In the genomic region with DNA sequence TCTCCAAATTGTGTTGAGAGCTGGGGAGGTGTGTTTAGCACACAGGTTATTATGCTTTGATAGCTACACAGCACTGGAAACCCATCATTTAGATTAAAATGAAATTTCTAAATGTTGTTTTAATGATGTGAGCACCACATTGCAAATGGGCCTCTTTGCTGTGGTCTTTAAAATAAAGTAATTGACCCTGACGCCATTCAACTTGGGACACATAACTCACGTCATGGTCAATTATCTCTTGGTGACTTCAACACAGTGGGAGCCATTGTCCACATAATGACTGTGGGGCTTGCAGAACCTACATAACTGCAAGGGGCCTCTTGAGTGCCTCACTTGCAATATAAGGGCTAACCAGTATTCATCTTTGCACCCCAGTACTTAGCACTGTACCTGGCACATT, we compare ENCODE assay signal across 21 cellular contexts.
DNase-seq lines count a peak whose midpoint lies in the region; FAIRE-seq lines count a peak whose summit lies in the region.
"Had no signal": no experiment of that assay in that cellular context is flagged by ENCODE, and none has a peak within 500 bp of the region (broad histone marks: within the 10 kb centered on the region; RNA-seq: fewer than 3 reads in every experiment).

No MANE protein-coding gene starts in this region.

- no peak overlapping the region for H2AFZ ChIP-seq in GM23248

- H3K4me2 ChIP-seq in GM23248 (ENCODE audit: unreplicated experiment), result no peak overlapping the region
- H3K4me2 ChIP-seq: BLaER1, KMS-11 had no signal

- peak; percentile 41 to 72 for DNase-seq in NCI-H2081 (lab: John Stamatoyannopoulos, UW)
- no peak for DNase-seq in NCI-H2081 treated with DMSO at 0.1 percent for 48 hours (lab: John Stamatoyannopoulos, UW)
- peak; percentile 92 for DNase-seq in NCI-H69 (lab: John Stamatoyannopoulos, UW)
- DNase-seq in SK-MEL-5 (ENCODE audit: low read depth, low spot score), result peak; percentile 36
- no peak for DNase-seq in CD1c-positive myeloid dendritic cell (ENCODE audit: extremely low spot score)
- DNase-seq in RCC 7860 (ENCODE audit: low spot score), result no peak
- DNase-seq in GM23248, result no peak
- DNase-seq: CD4-positive, alpha-beta T cell; COR-L47; DMS53; H9; MM.1S; NCI-H1694; NCI-H446 treated with DMSO at 0.1 percent for 48 hours; NCI-H526; T-cell had no signal

- H4K20me1 ChIP-seq in GM23248 (ENCODE audit: insufficient read depth), result no peaks in the 10 kb centered on the region
- H4K20me1 ChIP-seq: BLaER1 had no signal

- H3K36me3 ChIP-seq in GM23248 (ENCODE audit: low read depth), result no peaks in the 10 kb centered on the region
- H3K36me3 ChIP-seq: BLaER1, SJSA1 had no signal

- no peak overlapping the region for H3K4me3 ChIP-seq in GM23248
- H3K4me3 ChIP-seq: BLaER1, SJSA1 had no signal

- no peak for FAIRE-seq in RCC 7860 (lab: Jason Lieb, UNC)
- FAIRE-seq: GM18507 had no signal

- no peak overlapping the region for H3K9ac ChIP-seq in GM23248
- H3K9ac ChIP-seq: BLaER1, KMS-11 had no signal

- no peak overlapping the region for H3K27ac ChIP-seq in GM23248
- H3K27ac ChIP-seq: BLaER1, HL-60, KMS-11, SJSA1 had no signal

- H3K27me3 ChIP-seq in GM23248 (replicated peaks; ENCODE audit: insufficient read depth), result no peaks in the 10 kb centered on the region
- H3K27me3 ChIP-seq: BLaER1, SJSA1 had no signal

- no peaks in the 10 kb centered on the region for H3K79me2 ChIP-seq in GM23248 (ENCODE audit: insufficient read depth)

- H3K9me3 ChIP-seq in GM23248 (ENCODE audit: low read depth), result no peaks in the 10 kb centered on the region
- H3K9me3 ChIP-seq: BLaER1, SJSA1 had no signal

- no peaks in the 10 kb centered on the region for H3K9me2 ChIP-seq in GM23248 (ENCODE audit: insufficient read depth)

- in situ Hi-C loops in SK-MEL-5 (cut with HindIII; ENCODE audit: low pct_unique_long_range_greater_than_20kb, low sequenced_read_pairs), result no loop called here
- in situ Hi-C loops in GM23248 (cut with MboI), result no loop called here

- 84 to 87% methylated on average over 2 of the region's 2 CpGs for WGBS in GM23248 (ENCODE audit: low coverage in 1 of 2, low lambda C conversion rate in 2 of 2, missing lambda C conversion rate in 2 of 2), 2 experiments

- peaks cover 20% of the 10 kb centered on the region for H3F3A ChIP-seq in GM23248 (ENCODE audit: insufficient read depth)

- H3K4me1 ChIP-seq in GM23248 (ENCODE audit: insufficient read depth), result peaks cover 27% of the 10 kb centered on the region
- H3K4me1 ChIP-seq: BLaER1 had no signal

Comparison
In these comparisons a context has a peak if more than half of its experiments do, and no peak if none do; other contexts are left out.
1. DNase-seq: peak in NCI-H2081 (2 of 2), NCI-H69 (single experiment) and SK-MEL-5 (single experiment); none in NCI-H2081 treated with DMSO at 0.1 percent for 48 hours (single experiment), CD1c-positive myeloid dendritic cell (single experiment), RCC 7860 (single experiment) and GM23248 (single experiment).